Comparison of ENCODE assay signal across 9 cellular contexts in genomic region chr9:73143606-73144328, GRCh38. TPM values are rescaled to one million over a fixed set of nuclear protein-coding genes. Genes with fewer than 3 reads are reported as not detected.
DNase-seq lines count a peak whose midpoint lies in the region; ATAC-seq, FAIRE-seq and TF ChIP-seq lines count a peak whose summit lies in the region.
"Had no signal": no experiment of that assay in that cellular context is flagged by ENCODE, and none has a peak within 500 bp of the region (broad histone marks: within the 10 kb centered on the region; RNA-seq: fewer than 3 reads in every experiment).

No MANE protein-coding gene starts in this region.

- H3K36me3 ChIP-seq in small intestine (ENCODE audit: control insufficient read depth in 2 of 2, insufficient read depth in 2 of 2, low read length in 2 of 2): no peaks in the 10 kb centered on the region

- in situ Hi-C loops in SK-MEL-5 (cut with HindIII; ENCODE audit: low pct_unique_long_range_greater_than_20kb, low sequenced_read_pairs): no loop called here

- H3K4me3 ChIP-seq in HFF-Myc (replicated peaks; ENCODE audit: low read depth, low read length) (no peak overlapping the region), foreskin fibroblast (ENCODE audit: low read depth in 1 of 2, low read length in 2 of 2) (no peak overlapping the region), small intestine (ENCODE audit: low read depth in 1 of 2, low read length in 2 of 2) (no peak overlapping the region)

- DNase-seq in HFF-Myc (ENCODE audit: extremely low read depth, low read depth) (peak; percentile 69), SK-MEL-5 (ENCODE audit: low read depth, low spot score) (peak; percentile 80), foreskin fibroblast (peak; percentile 67 to 87), small intestine (peak; percentile 50), immature natural killer cell (no peak), DMS79 (lab: John Stamatoyannopoulos, UW) (no peak), T-helper 9 cell (no peak)
- DNase-seq: T-cell had no signal

- H3K4me1 ChIP-seq in small intestine (ENCODE audit: control insufficient read depth in 2 of 2, insufficient read depth in 1 of 2, low read depth in 1 of 2, low read length in 1 of 2): peaks cover 0 to 3% of the 10 kb centered on the region in 2 donors

- H3K9me3 Mint-ChIP-seq in immature natural killer cell: peaks cover 0 to under 1% (median 0%) of the 10 kb centered on the region in 6 donors
- H3K9me3 Mint-ChIP-seq: T-cell had no signal

- TF ChIP-seq CTCF in HFF-Myc (IDR thresholded peaks at IDR 0.05; ENCODE audit: low read depth, low read length, missing control alignments): no peak
- no peak for TF ChIP-seq CTCF in foreskin fibroblast (IDR thresholded peaks at IDR 0.05; ENCODE audit: low read depth, low read length)

- H3K27ac Mint-ChIP-seq in immature natural killer cell: no peak overlapping the region

- H3K27me3 ChIP-seq in small intestine (ENCODE audit: control insufficient read depth in 2 of 2, insufficient read depth in 2 of 2, low read length in 2 of 2): no peaks in the 10 kb centered on the region

- FAIRE-seq in small intestine (lab: Jason Lieb, UNC): no peak

- no peak for ATAC-seq in HG02981 (IDR thresholded peaks at IDR 0.05; ENCODE audit: unreplicated experiment)
- ATAC-seq: T-cell had no signal

- H3K27me3 Mint-ChIP-seq in immature natural killer cell (ENCODE audit: low read depth in 3 of 3): peaks cover 0 to 1% (median 1%) of the 10 kb centered on the region in 3 donors

- WGBS in small intestine, 3 donors: 38 to 53% (median 52%) methylated on average over 2 of the region's 2 CpGs

- H3K27ac ChIP-seq in small intestine (ENCODE audit: low read depth in 1 of 2, low read length in 1 of 2): no peak overlapping the region

- H3K9me3 ChIP-seq in small intestine (ENCODE audit: control insufficient read depth, low read depth): no peaks in the 10 kb centered on the region

- H3K4me1 Mint-ChIP-seq in immature natural killer cell: peaks cover 9 to 17% of the 10 kb centered on the region in 2 donors

- no peak overlapping the region for H3K4me3 Mint-ChIP-seq in immature natural killer cell
- H3K4me3 Mint-ChIP-seq: T-cell had no signal

- no peaks in the 10 kb centered on the region for H3K36me3 Mint-ChIP-seq in immature natural killer cell
- H3K36me3 Mint-ChIP-seq: T-cell had no signal

RNA-seq across cellular contexts. Expression of gene ANXA1, which starts 7.9 kb away (rescaled TPM):
- 25.0 and 27.0 TPM in 2 replicates for total RNA-seq in SK-MEL-5 (2014; rRNA removed; shearing (Covaris generic))
- 33.8 and 36.9 TPM in 2 replicates for polyA plus RNA-seq in SK-MEL-5 (2015; cell fraction: cytosol; rRNA removed)
- polyA plus RNA-seq in SK-MEL-5 (2015; cell fraction: nucleus; rRNA removed): 30.3 and 36.5 TPM in 2 replicates
- 10 to 100 TPM; 19.0 to 84.1 (median 56.7) TPM for polyA plus RNA-seq in small intestine
- polyA plus RNA-seq in immature natural killer cell: 100 to 1,000 TPM; 426 to 769 (median 538) TPM

Comparison
In these comparisons a context has a peak if more than half of its experiments do, and no peak if none do; other contexts are left out.
1. DNase-seq: peak in HFF-Myc (single experiment), SK-MEL-5 (single experiment), foreskin fibroblast (2 of 2) and small intestine (single experiment); none in immature natural killer cell (0 of 3), DMS79 (single experiment) and T-helper 9 cell (single experiment).
2. RNA of gene ANXA1, which starts 7.9 kb away (polyA plus RNA-seq): 426 to 769 TPM in immature natural killer cell; 19.0 to 84.1 TPM in small intestine; every median in the first group is over 4 times any median in the second.